In genomic region chr17:2388020-2388704, GRCh38 we compare ENCODE assay signal across 11 cellular contexts. TPM values are rescaled to one million over a fixed set of nuclear protein-coding genes. Genes with fewer than 3 reads are reported as not detected.
DNase-seq lines count a peak whose midpoint lies in the region; ATAC-seq and TF ChIP-seq lines count a peak whose summit lies in the region.
"Had no signal": no experiment of that assay in that cellular context is flagged by ENCODE, and none has a peak within 500 bp of the region (broad histone marks: within the 10 kb centered on the region; RNA-seq: fewer than 3 reads in every experiment).

No MANE protein-coding gene starts in this region.

- no peak overlapping the region for H2AFZ ChIP-seq in H9 (ENCODE audit: low read length)

- H3K9ac ChIP-seq in H9 (ENCODE audit: extremely low read depth, insufficient read length, low read length): no peak overlapping the region

- H3K14ac ChIP-seq in H9 (ENCODE audit: insufficient read depth, low read length): no peak overlapping the region

- H3K9me3 ChIP-seq in CD4-positive, CD25-positive, alpha-beta regulatory T cell (ENCODE audit: control insufficient read depth in 2 of 2, low read length in 2 of 2): no peaks in the 10 kb centered on the region
- no peaks in the 10 kb centered on the region for H3K9me3 ChIP-seq in H9 (ENCODE audit: control insufficient read depth, low read depth, low read length)
- H3K9me3 ChIP-seq in naive thymus-derived CD4-positive, alpha-beta T cell (ENCODE audit: control insufficient read depth in 2 of 3, low read length in 3 of 3): no peaks in the 10 kb centered on the region
- H3K9me3 ChIP-seq: SJCRH30, tibial artery had no signal

- no peak overlapping the region for H2AK5ac ChIP-seq in H9 (ENCODE audit: insufficient read length, low read length)

- H3K9me3 Mint-ChIP-seq in CD4-positive, CD25-positive, alpha-beta regulatory T cell: peaks cover 0 to 3% (median 0%) of the 10 kb centered on the region in 7 donors
- H3K9me3 Mint-ChIP-seq in H9: no peaks in the 10 kb centered on the region
- H3K9me3 Mint-ChIP-seq in activated T-helper 17 cell treated with anti-CD3 and anti-CD28 coated beads, Interleukin-2, amount 50 U/mL, for 72 hours: no peaks in the 10 kb centered on the region
- H3K9me3 Mint-ChIP-seq in naive thymus-derived CD4-positive, alpha-beta T cell: peaks cover 0 to 6% (median 0%) of the 10 kb centered on the region in 11 donors

- H4K20me1 ChIP-seq in H9 (ENCODE audit: control insufficient read depth, insufficient read depth, insufficient read length): no peaks in the 10 kb centered on the region

- H3K79me2 ChIP-seq in H9 (ENCODE audit: insufficient read depth, low read length): no peaks in the 10 kb centered on the region

- ATAC-seq in CD4-positive, CD25-positive, alpha-beta regulatory T cell (ENCODE audit: low read depth in 2 of 2): no peak
- ATAC-seq in activated T-helper 17 cell treated with anti-CD3 and anti-CD28 coated beads, Interleukin-2, amount 50 U/mL, for 72 hours (replicated peaks): no peak
- ATAC-seq in naive thymus-derived CD4-positive, alpha-beta T cell: no peak
- no peak for ATAC-seq in left ventricle myocardium superior

- peaks cover 14% of the 10 kb centered on the region for H3K4me1 ChIP-seq in CD4-positive, CD25-positive, alpha-beta regulatory T cell (ENCODE audit: control insufficient read depth, insufficient read depth, low read length, poor library complexity, severe bottlenecking)
- no peaks in the 10 kb centered on the region; the same call in 1 of the 2 replicates for H3K4me1 ChIP-seq in H9 (ENCODE audit: insufficient read depth, low read length)
- H3K4me1 ChIP-seq in naive thymus-derived CD4-positive, alpha-beta T cell (ENCODE audit: control insufficient read depth in 2 of 2, insufficient read depth in 2 of 2, low read length in 2 of 2): peaks cover 12 to 23% of the 10 kb centered on the region in 2 donors

- H4K91ac ChIP-seq in H9 (ENCODE audit: insufficient read length, low read depth, low read length): no peak overlapping the region

- no peak overlapping the region for H2BK20ac ChIP-seq in H9 (ENCODE audit: low read depth, low read length, poor library complexity, severe bottlenecking)

- H3K4me3 Mint-ChIP-seq in CD4-positive, CD25-positive, alpha-beta regulatory T cell: peak overlapping the region in 1 of 4 donors; percentile 30
- H3K4me3 Mint-ChIP-seq in H9: no peak overlapping the region
- H3K4me3 Mint-ChIP-seq in activated T-helper 17 cell treated with anti-CD3 and anti-CD28 coated beads, Interleukin-2, amount 50 U/mL, for 72 hours: no peak overlapping the region
- peak overlapping the region in 1 of 10 donors; percentile 49 for H3K4me3 Mint-ChIP-seq in naive thymus-derived CD4-positive, alpha-beta T cell

- H3K18ac ChIP-seq in H9 (ENCODE audit: insufficient read length, low read depth, low read length): no peak overlapping the region

- H3K4ac ChIP-seq in H9 (ENCODE audit: low read depth, low read length): no peak overlapping the region

- TF ChIP-seq CTCF in H9 (conservative IDR thresholded peaks at IDR 0.05): no peak

- H4K5ac ChIP-seq in H9 (ENCODE audit: insufficient read length, low read depth, low read length): no peak overlapping the region

- POLR2A ChIA-PET in naive thymus-derived CD4-positive, alpha-beta T cell (lab: Charles Lee): interaction anchor here (9.6 kb wide), 1 partner anchor 13 kb away, joined by 82 read pairs; the partner anchor contains the start of gene MNT

- H2BK5ac ChIP-seq in H9 (ENCODE audit: insufficient read length, low read length): no peak overlapping the region

- no peak overlapping the region for H4K8ac ChIP-seq in H9 (replicated peaks; ENCODE audit: insufficient read length, low read depth, low read length)

- no peak overlapping the region for H3K27ac ChIP-seq in CD4-positive, CD25-positive, alpha-beta regulatory T cell (ENCODE audit: insufficient read depth, low read length, poor library complexity, severe bottlenecking)
- H3K27ac ChIP-seq in H9 (ENCODE audit: insufficient read length, low read depth, low read length) (no peak overlapping the region), substantia nigra (ENCODE audit: low read depth, low read length, poor library complexity, severe bottlenecking) (no peak overlapping the region)
- no peak overlapping the region for H3K27ac ChIP-seq in naive thymus-derived CD4-positive, alpha-beta T cell (ENCODE audit: low read depth, low read length)
- H3K27ac ChIP-seq: SJCRH30, tibial artery had no signal

- peaks cover 13% of the 10 kb centered on the region for H3K36me3 Mint-ChIP-seq in CD4-positive, CD25-positive, alpha-beta regulatory T cell
- H3K36me3 Mint-ChIP-seq in H9 (ENCODE audit: insufficient read depth in 1 of 3, low read depth in 3 of 3): peaks cover 5 to 37% (median 27%) of the 10 kb centered on the region in 3 experiments; a peak in 6 of 7 replicates
- H3K36me3 Mint-ChIP-seq in activated T-helper 17 cell treated with anti-CD3 and anti-CD28 coated beads, Interleukin-2, amount 50 U/mL, for 72 hours (ENCODE audit: low read depth): peaks cover 26% of the 10 kb centered on the region
- H3K36me3 Mint-ChIP-seq in naive thymus-derived CD4-positive, alpha-beta T cell: peaks cover 0 to 8% (median 7%) of the 10 kb centered on the region in 5 donors

- DNase-seq in CD4-positive, CD25-positive, alpha-beta regulatory T cell: no peak
- DNase-seq in H9: no peak
- no peak for DNase-seq in naive thymus-derived CD4-positive, alpha-beta T cell
- DNase-seq in T-helper 2 cell: no peak
- no peak for DNase-seq in substantia nigra (lab: John Stamatoyannopoulos, UW)
- no peak for DNase-seq in left ventricle myocardium superior
- no peak for DNase-seq in AG08395 (ENCODE audit: low spot score)
- DNase-seq: activated naive CD4-positive, alpha-beta T cell; SJCRH30; tibial artery had no signal

- no peak overlapping the region for H3K23ac ChIP-seq in H9 (ENCODE audit: insufficient read length, low read depth, low read length)

- no peak overlapping the region for H2BK15ac ChIP-seq in H9 (ENCODE audit: low read depth, low read length)

- H3K27ac Mint-ChIP-seq in CD4-positive, CD25-positive, alpha-beta regulatory T cell: peak overlapping the region in 2 of 3 donors; percentile 62 to 69
- peak overlapping the region in 2 of 3 experiments; percentile 91 to 92; a peak in 4 of 7 replicates for H3K27ac Mint-ChIP-seq in H9
- peak overlapping the region; percentile 42 for H3K27ac Mint-ChIP-seq in activated T-helper 17 cell treated with anti-CD3 and anti-CD28 coated beads, Interleukin-2, amount 50 U/mL, for 72 hours
- H3K27ac Mint-ChIP-seq in naive thymus-derived CD4-positive, alpha-beta T cell: peak overlapping the region; percentile 32 to 78 (median 59)

- H3K56ac ChIP-seq in H9 (ENCODE audit: insufficient read length, low read depth, low read length): no peak overlapping the region

- H3K4me2 ChIP-seq in H9 (ENCODE audit: insufficient read depth, insufficient read length, low read length): no peak overlapping the region

- no CpG with 5 or more reads among the region's 22 CpGs for WGBS in H9 (ENCODE audit: extremely low coverage, insufficient read length, low lambda C conversion rate)

- no peak overlapping the region for H3K4me3 ChIP-seq in CD4-positive, CD25-positive, alpha-beta regulatory T cell (ENCODE audit: low read depth, low read length)
- H3K4me3 ChIP-seq in naive thymus-derived CD4-positive, alpha-beta T cell (ENCODE audit: low read length): no peak overlapping the region
- H3K4me3 ChIP-seq: SJCRH30, tibial artery had no signal

- no peak overlapping the region for H2BK12ac ChIP-seq in H9 (ENCODE audit: insufficient read length, low read depth, low read length)

- peaks cover 5 to 34% (median 17%) of the 10 kb centered on the region in 4 donors for H3K4me1 Mint-ChIP-seq in CD4-positive, CD25-positive, alpha-beta regulatory T cell
- peaks cover 29 to 41% of the 10 kb centered on the region in 2 experiments for H3K4me1 Mint-ChIP-seq in H9
- peaks cover 16% of the 10 kb centered on the region for H3K4me1 Mint-ChIP-seq in activated T-helper 17 cell treated with anti-CD3 and anti-CD28 coated beads, Interleukin-2, amount 50 U/mL, for 72 hours
- peaks cover 22 to 45% (median 33%) of the 10 kb centered on the region in 7 donors for H3K4me1 Mint-ChIP-seq in naive thymus-derived CD4-positive, alpha-beta T cell

- peaks cover 10% of the 10 kb centered on the region for H3K27me3 Mint-ChIP-seq in CD4-positive, CD25-positive, alpha-beta regulatory T cell
- no peaks in the 10 kb centered on the region for H3K27me3 Mint-ChIP-seq in H9 (ENCODE audit: low read depth)
- no peaks in the 10 kb centered on the region for H3K27me3 Mint-ChIP-seq in activated T-helper 17 cell treated with anti-CD3 and anti-CD28 coated beads, Interleukin-2, amount 50 U/mL, for 72 hours
- H3K27me3 Mint-ChIP-seq in naive thymus-derived CD4-positive, alpha-beta T cell: no peaks in the 10 kb centered on the region

- peaks cover under 1% of the 10 kb centered on the region for H3K23me2 ChIP-seq in H9 (ENCODE audit: insufficient read length, low read depth, low read length, poor library complexity, severe bottlenecking)

- H2BK120ac ChIP-seq in H9 (ENCODE audit: low read depth, low read length, poor library complexity, severe bottlenecking): no peak overlapping the region

- CTCF ChIA-PET in naive thymus-derived CD4-positive, alpha-beta T cell (lab: Charles Lee): interaction anchor here (0.9 kb wide), 1 partner anchor 28 kb away, joined by 4 read pairs; no protein-coding TSS in a partner anchor

- H3K27me3 ChIP-seq in CD4-positive, CD25-positive, alpha-beta regulatory T cell (ENCODE audit: control insufficient read depth, insufficient read depth, low read length): no peaks in the 10 kb centered on the region
- H3K27me3 ChIP-seq in H9 (ENCODE audit: insufficient read depth, low read length): no peaks in the 10 kb centered on the region
- no peaks in the 10 kb centered on the region for H3K27me3 ChIP-seq in naive thymus-derived CD4-positive, alpha-beta T cell (ENCODE audit: control insufficient read depth in 2 of 2, insufficient read depth in 2 of 2, low read length in 2 of 2)
- H3K27me3 ChIP-seq: SJCRH30, tibial artery had no signal

- no peaks in the 10 kb centered on the region for H3K79me1 ChIP-seq in H9 (ENCODE audit: insufficient read depth, low read depth, low read length, poor library complexity, severe bottlenecking)

- intact Hi-C loops in naive thymus-derived CD4-positive, alpha-beta T cell (cut with micrococcal nuclease): no loop called here
- intact Hi-C loops in left ventricle myocardium superior (cut with micrococcal nuclease): no loop called here

- no peak overlapping the region for H3T11ph ChIP-seq in H9 (ENCODE audit: low read length)

- H3K36me3 ChIP-seq in CD4-positive, CD25-positive, alpha-beta regulatory T cell (ENCODE audit: control insufficient read depth, insufficient read depth, low read length): peaks cover 4% of the 10 kb centered on the region
- H3K36me3 ChIP-seq in naive thymus-derived CD4-positive, alpha-beta T cell (ENCODE audit: control insufficient read depth in 2 of 3, insufficient read depth in 3 of 3, low read length in 3 of 3): peaks cover 0 to 34% (median 0%) of the 10 kb centered on the region in 3 experiments
- H3K36me3 ChIP-seq: SJCRH30 had no signal

RNA-seq across cellular contexts. Expression of gene MNT, which starts 12.7 kb away (rescaled TPM):
- 93.4 TPM for total RNA-seq in CD4-positive, CD25-positive, alpha-beta regulatory T cell
- polyA plus RNA-seq in CD4-positive, CD25-positive, alpha-beta regulatory T cell: 1 to 10 TPM in 2 of 4 donors, under 1 TPM in 2; 0.50 to 1.1 (median 0.97) TPM
- total RNA-seq in H9 (2021): 37.4 and 38.9 TPM in 2 replicates
- 10 to 100 TPM; 28.7 to 33.2 TPM for total RNA-seq in activated T-helper 17 cell treated with anti-CD3 and anti-CD28 coated beads, Interleukin-2, amount 50 U/mL, for 72 hours
- total RNA-seq in naive thymus-derived CD4-positive, alpha-beta T cell: 100 to 1,000 TPM in 1 of 5 experiments, 10 to 100 TPM in 4; 31.4 to 106 (median 55.5) TPM
- 1 to 10 TPM in 1 of 2 donors, under 1 TPM in 1; 0.65 to 1.0 TPM for polyA plus RNA-seq in naive thymus-derived CD4-positive, alpha-beta T cell
- total RNA-seq in left ventricle myocardium superior: 10.4 TPM

RNA-seq across cellular contexts. Expression of gene SGSM2, which starts 50.9 kb away (rescaled TPM):
- 107 TPM for total RNA-seq in CD4-positive, CD25-positive, alpha-beta regulatory T cell
- polyA plus RNA-seq in CD4-positive, CD25-positive, alpha-beta regulatory T cell: 1 to 10 TPM; 5.6 to 8.0 (median 5.8) TPM
- total RNA-seq in H9 (2021) (41.5 and 45.6 TPM in 2 replicates), left ventricle myocardium superior (27.0 TPM)
- 10 to 100 TPM; 35.2 to 43.4 TPM for total RNA-seq in activated T-helper 17 cell treated with anti-CD3 and anti-CD28 coated beads, Interleukin-2, amount 50 U/mL, for 72 hours
- 100 to 1,000 TPM in 4 of 5 experiments, 10 to 100 TPM in 1; 70.8 to 151 (median 138) TPM for total RNA-seq in naive thymus-derived CD4-positive, alpha-beta T cell
- 10 to 100 TPM in 1 of 2 donors, 1 to 10 TPM in 1; 9.4 to 22.7 TPM for polyA plus RNA-seq in naive thymus-derived CD4-positive, alpha-beta T cell

RNA-seq across cellular contexts. Expression of gene TSR1, which starts 51.9 kb away (rescaled TPM):
- 25.1 TPM for total RNA-seq in CD4-positive, CD25-positive, alpha-beta regulatory T cell
- 10 to 100 TPM; 11.4 to 17.0 (median 14.5) TPM for polyA plus RNA-seq in CD4-positive, CD25-positive, alpha-beta regulatory T cell
- total RNA-seq in H9 (2021) (81.1 and 83.3 TPM in 2 replicates), left ventricle myocardium superior (23.3 TPM)
- total RNA-seq in activated T-helper 17 cell treated with anti-CD3 and anti-CD28 coated beads, Interleukin-2, amount 50 U/mL, for 72 hours: 10 to 100 TPM; 48.8 to 77.1 TPM
- total RNA-seq in naive thymus-derived CD4-positive, alpha-beta T cell: 10 to 100 TPM; 22.9 to 42.8 (median 30.0) TPM
- polyA plus RNA-seq in naive thymus-derived CD4-positive, alpha-beta T cell: 10 to 100 TPM; 13.1 to 21.6 TPM
